Comparison of ENCODE assay signal across 9 cellular contexts in the genomic region with DNA sequence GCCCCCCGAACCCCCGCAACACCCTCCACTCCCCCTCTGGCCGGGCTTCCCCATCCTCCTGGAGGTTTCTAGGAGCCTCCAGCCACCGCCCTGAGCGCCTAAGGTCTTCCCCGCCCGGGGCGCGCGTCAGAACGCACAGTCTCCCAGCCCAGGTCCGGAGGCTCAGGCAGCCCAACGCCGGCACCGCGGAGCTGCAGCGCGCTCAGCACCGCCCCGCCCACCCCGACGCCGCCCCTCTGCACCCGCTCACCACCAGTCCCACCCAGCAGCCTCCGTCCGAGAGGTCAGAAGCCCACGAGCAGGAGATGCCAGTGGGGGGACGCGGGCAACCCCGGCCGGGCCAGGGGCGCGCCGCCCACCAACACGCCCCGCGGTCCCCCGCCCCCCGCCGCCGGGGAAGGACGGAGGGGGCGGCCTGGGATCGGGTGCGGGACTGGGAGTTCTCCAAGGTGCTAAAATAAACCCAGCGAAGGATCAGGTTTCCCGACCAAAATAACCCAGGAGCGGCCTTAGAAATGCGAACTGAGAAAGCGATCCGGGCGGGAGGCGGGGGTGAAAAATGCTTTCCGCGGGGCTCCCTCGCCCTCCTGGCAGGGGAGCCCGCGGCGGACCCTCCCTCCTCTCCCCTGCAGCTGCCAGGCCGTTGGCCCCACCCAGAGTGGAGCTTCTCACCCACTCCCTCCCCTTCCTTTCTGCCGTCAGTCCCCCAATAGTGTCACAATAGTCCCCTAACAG. TPM values are rescaled to one million over a fixed set of nuclear protein-coding genes. Genes with fewer than 3 reads are reported as not detected.
DNase-seq lines count a peak whose midpoint lies in the region; TF ChIP-seq lines count a peak whose summit lies in the region.
"Had no signal": no experiment of that assay in that cellular context is flagged by ENCODE, and none has a peak within 500 bp of the region (broad histone marks: within the 10 kb centered on the region; RNA-seq: fewer than 3 reads in every experiment).

No MANE protein-coding gene starts in this region.

- DNase-seq in ELF-1 (ENCODE audit: low read depth, low spot score) (peak; percentile 81), Peyer's patch (no peak), fibroblast of pulmonary artery (ENCODE audit: low read depth) (peak; percentile 12), osteocyte (ENCODE audit: extremely low spot score, unreplicated experiment) (no peak), GM10248 (ENCODE audit: extremely low spot score) (no peak), SK-N-DZ (ENCODE audit: low spot score) (no peak), SW480 (ENCODE audit: low spot score) (no peak), NCI-H1092 (lab: John Stamatoyannopoulos, UW) (no peak)
- DNase-seq: SHP77 treated with DMSO at 0.1 percent for 48 hours had no signal

- H3K4me3 ChIP-seq in Peyer's patch (peak overlapping the region in 3 of 4 donors; percentile 12 to 28 (median 13)), fibroblast of pulmonary artery (replicated peaks; ENCODE audit: low read depth, low read length) (no peak overlapping the region)

- H3K27me3 ChIP-seq in Peyer's patch, result no peaks in the 10 kb centered on the region

- H3K36me3 Mint-ChIP-seq in osteocyte (ENCODE audit: unreplicated experiment), result no peaks in the 10 kb centered on the region

- peaks cover 22% of the 10 kb centered on the region for H3K27me3 Mint-ChIP-seq in osteocyte (ENCODE audit: unreplicated experiment)

- TF ChIP-seq POLR2A in Peyer's patch (IDR thresholded peaks at IDR 0.05), result no peak

- peaks cover 0 to 14% (median 2%) of the 10 kb centered on the region in 4 donors for H3K4me1 ChIP-seq in Peyer's patch

- POLR2A ChIA-PET in GM10248 (lab: Yijun Ruan, JAX), result no interaction called here

- H3K36me3 ChIP-seq in Peyer's patch, result no peaks in the 10 kb centered on the region

- peak overlapping the region; percentile 38 for H3K4me3 Mint-ChIP-seq in osteocyte (ENCODE audit: unreplicated experiment)

- CTCF ChIA-PET in GM10248 (lab: Yijun Ruan, JAX), result interaction anchor here (1.0 to 1.6 kb wide), 2 partner anchors 8 to 32 kb away, joined by 3 to 4 read pairs; no protein-coding TSS in a partner anchor

- TF ChIP-seq CTCF in Peyer's patch (IDR thresholded peaks at IDR 0.05) (no peak), fibroblast of pulmonary artery (IDR thresholded peaks at IDR 0.05; ENCODE audit: low read length, missing control alignments) (no peak), osteocyte (IDR thresholded peaks at IDR 0.05) (no peak), GM10248 (IDR thresholded peaks at IDR 0.05; ENCODE audit: control extremely low read depth, extremely low read depth, low read depth, missing control alignments) (no peak)

- H3K27ac Mint-ChIP-seq in osteocyte (ENCODE audit: unreplicated experiment), result no peak overlapping the region

- H3K9me3 ChIP-seq in Peyer's patch, result no peaks in the 10 kb centered on the region

- no peak overlapping the region for H3K27ac ChIP-seq in Peyer's patch

- peaks cover 10% of the 10 kb centered on the region for H3K4me1 Mint-ChIP-seq in osteocyte (ENCODE audit: unreplicated experiment)

- no peaks in the 10 kb centered on the region for H3K9me3 Mint-ChIP-seq in osteocyte (ENCODE audit: unreplicated experiment)

RNA-seq across cellular contexts. Expression of a gene that starts 6.5 kb away (rescaled TPM):
- total RNA-seq in Peyer's patch, result 1 to 10 TPM in 3 of 4 donors, under 1 TPM in 1; 0.95 to 8.3 (median 3.3) TPM
- total RNA-seq in osteocyte, result 1.0 and 1.1 TPM in 2 replicates
- 0.96 and 1.3 TPM in 2 replicates for polyA plus RNA-seq in SK-N-DZ (2014; cell fraction: cytosol; rRNA removed)
- polyA plus RNA-seq in SK-N-DZ (2014; cell fraction: nucleus; rRNA removed), result 0.56 and 0.67 TPM in 2 replicates

RNA-seq across cellular contexts. Expression of a gene that starts 6.7 kb away (rescaled TPM):
- total RNA-seq in Peyer's patch (1 to 10 TPM; 1.3 to 3.3 (median 2.4) TPM), osteocyte (0.68 and 0.73 TPM in 2 replicates)
- 4.8 and 7.3 TPM in 2 replicates for polyA plus RNA-seq in SK-N-DZ (2014; cell fraction: cytosol; rRNA removed)
- 6.4 and 9.9 TPM in 2 replicates for polyA plus RNA-seq in SK-N-DZ (2014; cell fraction: nucleus; rRNA removed)

Comparison
In these comparisons a context has a peak if more than half of its experiments do, and no peak if none do; other contexts are left out.
1. DNase-seq: peak in ELF-1 (single experiment) and fibroblast of pulmonary artery (single experiment); none in Peyer's patch (0 of 3), osteocyte (single experiment), GM10248 (single experiment), SK-N-DZ (single experiment), SW480 (single experiment) and NCI-H1092 (single experiment).